Comparison of ENCODE assay signal across 37 cellular contexts in the genomic region with DNA sequence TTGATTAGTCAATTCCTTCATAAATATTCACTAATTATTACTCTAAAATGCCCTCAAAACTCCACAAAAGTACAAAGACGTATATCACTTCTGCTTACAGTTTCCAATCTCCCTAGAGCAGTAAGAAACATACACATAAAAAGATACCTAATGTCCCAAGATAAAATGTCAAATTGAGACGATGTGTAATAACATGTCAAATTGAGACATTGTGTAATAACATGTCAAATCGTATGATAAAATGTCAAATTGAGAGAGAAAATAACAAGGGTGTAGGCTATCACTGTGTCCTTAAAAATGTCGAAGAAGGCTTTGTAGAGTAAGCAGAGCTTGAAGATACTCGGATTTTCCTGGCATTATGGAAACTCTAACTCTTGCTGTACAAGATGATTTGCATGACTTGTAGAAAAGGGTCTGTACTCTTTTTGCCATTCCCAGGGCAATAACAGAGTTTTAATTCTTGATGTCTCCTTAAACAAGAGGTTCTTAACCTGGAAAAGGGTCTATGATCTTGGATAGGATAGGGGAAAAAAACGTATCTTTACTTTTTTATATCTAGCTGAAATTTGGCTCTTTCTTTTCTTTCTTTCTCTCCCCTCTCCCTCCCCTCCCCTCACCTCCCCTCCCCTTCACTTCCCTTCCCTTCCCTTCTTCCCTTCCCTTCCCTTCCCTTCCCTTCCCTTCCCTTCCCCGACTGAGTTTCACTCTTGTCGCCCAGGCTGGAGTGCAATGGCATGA.
"Had no signal": no experiment of that assay in that cellular context is flagged by ENCODE, and none has a peak within 500 bp of the region (broad histone marks: within the 10 kb centered on the region; RNA-seq: fewer than 3 reads in every experiment).

No MANE protein-coding gene starts in this region.

- H3K4me3 ChIP-seq: ascending aorta, body of pancreas, breast epithelium had no signal

- H3K27ac Mint-ChIP-seq: activated CD4-positive, alpha-beta memory T cell treated with anti-CD3 and anti-CD28 coated beads, Interleukin-2, amount 10 ng/mL, durations not matched to agents 7 days and 5 days; activated CD4-positive, alpha-beta T cell treated with anti-CD3 and anti-CD28 coated beads for 36 hours; activated CD4-positive, alpha-beta T cell treated with anti-CD3 and anti-CD28 coated beads, Interleukin-2, amount 10 ng/mL, durations not matched to agents 7 days and 5 days; activated CD8-positive, alpha-beta memory T cell treated with anti-CD3 and anti-CD28 coated beads, Interleukin-2, amount 10 ng/mL, durations not matched to agents 7 days and 5 days; activated CD8-positive, alpha-beta T cell treated with anti-CD3 and anti-CD28 coated beads, Interleukin-2, amount 10 ng/mL, durations not matched to agents 7 days and 5 days; activated naive CD4-positive, alpha-beta T cell treated with anti-CD3 and anti-CD28 coated beads, Interleukin-2, amount 10 ng/mL, durations not matched to agents 7 days and 5 days; activated naive CD4-positive, alpha-beta T cell treated with anti-CD3 and anti-CD28 coated beads, Interleukin-2, amount 50 U/mL, for 24 hours; activated naive CD8-positive, alpha-beta T cell; activated naive CD8-positive, alpha-beta T cell treated with anti-CD3 and anti-CD28 coated beads, Interleukin-2, amount 10 ng/mL, durations not matched to agents 7 days and 5 days; activated naive CD8-positive, alpha-beta T cell treated with anti-CD3 and anti-CD28 coated beads, Interleukin-2, amount 50 U/mL, for 24 hours; activated T-cell treated with anti-CD3 and anti-CD28 coated beads, Interleukin-2, amount 50 U/mL, for 24 hours; activated T-helper 2 cell treated with anti-CD3 and anti-CD28 coated beads, Interferon-gamma antibody, Interleukin-2, Interleukin-4, amounts not matched to agents 10 μg/mL and 5 μg/mL and 100 μg/mL, durations not matched to agents 14 hours and 24 hours and 36 hours; T-helper 1 cell treated with Interleukin-12 subunit alpha and Interleukin-12 subunit beta and Interleukin-4 antibody, amounts not matched to agents 30 μg/mL and 1 μg/mL, for 36 hours; T-helper 2 cell treated with Interferon-gamma antibody and Interleukin-4, amounts not matched to agents 5 μg/mL and 100 μg/mL, for 36 hours had no signal

- H3K9me3 Mint-ChIP-seq: activated CD4-positive, alpha-beta T cell treated with anti-CD3 and anti-CD28 coated beads, Interleukin-2, amount 10 ng/mL, durations not matched to agents 7 days and 5 days; activated naive CD4-positive, alpha-beta T cell treated with anti-CD3 and anti-CD28 coated beads, Interleukin-2, amount 50 U/mL, for 24 hours; activated naive CD8-positive, alpha-beta T cell treated with anti-CD3 and anti-CD28 coated beads, Interleukin-2, amount 10 ng/mL, durations not matched to agents 7 days and 5 days; T-helper 1 cell treated with Interleukin-12 subunit alpha and Interleukin-12 subunit beta and Interleukin-4 antibody, amounts not matched to agents 30 μg/mL and 1 μg/mL, for 36 hours had no signal

- H3K36me3 Mint-ChIP-seq: activated CD8-positive, alpha-beta memory T cell treated with anti-CD3 and anti-CD28 coated beads, Interleukin-2, amount 10 ng/mL, durations not matched to agents 7 days and 5 days; activated naive CD4-positive, alpha-beta T cell treated with anti-CD3 and anti-CD28 coated beads, Interleukin-2, amount 10 ng/mL, durations not matched to agents 7 days and 5 days; activated naive CD4-positive, alpha-beta T cell treated with anti-CD3 and anti-CD28 coated beads, Interleukin-2, amount 50 U/mL, for 24 hours; activated naive CD8-positive, alpha-beta T cell; activated naive CD8-positive, alpha-beta T cell treated with anti-CD3 and anti-CD28 coated beads, Interleukin-2, amount 10 ng/mL, durations not matched to agents 7 days and 5 days had no signal

- H3K36me3 ChIP-seq: ascending aorta, brain microvascular endothelial cell, breast epithelium had no signal

- FAIRE-seq: TTC549 had no signal

- H3K27ac ChIP-seq: ascending aorta, body of pancreas, brain microvascular endothelial cell, breast epithelium, VCaP had no signal

- ATAC-seq: activated CD4-positive, alpha-beta T cell treated with anti-CD3 and anti-CD28 coated beads for 36 hours; activated CD4-positive, CD25-positive, alpha-beta regulatory T cell treated with anti-CD3 and anti-CD28 coated beads, Interleukin-2, amount 50 U/mL, for 24 hours; activated CD8-positive, alpha-beta memory T cell treated with anti-CD3 and anti-CD28 coated beads, Interleukin-2, amount 10 ng/mL, durations not matched to agents 7 days and 5 days; activated CD8-positive, alpha-beta T cell treated with anti-CD3 and anti-CD28 coated beads, Interleukin-2, amount 10 ng/mL, durations not matched to agents 7 days and 5 days; activated naive CD8-positive, alpha-beta T cell treated with anti-CD3 and anti-CD28 coated beads, Interleukin-2, amount 50 U/mL, for 24 hours; body of pancreas had no signal

- DNase-seq: activated CD4-positive, alpha-beta memory T cell treated with anti-CD3 and anti-CD28 coated beads, Interleukin-2, amount 10 ng/mL, durations not matched to agents 7 days and 5 days; activated CD4-positive, alpha-beta T cell treated with anti-CD3 and anti-CD28 coated beads for 1 hour; activated CD4-positive, alpha-beta T cell treated with anti-CD3 and anti-CD28 coated beads for 36 hours; activated CD4-positive, alpha-beta T cell treated with anti-CD3 and anti-CD28 coated beads for 48 hours; activated CD4-positive, alpha-beta T cell treated with anti-CD3 and anti-CD28 coated beads, Interleukin-2, amount 10 ng/mL, durations not matched to agents 7 days and 5 days; activated CD4-positive, alpha-beta T cell treated with anti-CD3 and anti-CD28 coated beads, Interleukin-2, amount 50 U/mL, for 48 hours; activated CD4-positive, CD25-positive, alpha-beta regulatory T cell; activated CD8-positive, alpha-beta memory T cell treated with anti-CD3 and anti-CD28 coated beads for 24 hours; activated CD8-positive, alpha-beta memory T cell treated with anti-CD3 and anti-CD28 coated beads, Interleukin-2, amount 10 ng/mL, durations not matched to agents 7 days and 5 days; activated CD8-positive, alpha-beta memory T cell treated with anti-CD3 and anti-CD28 coated beads, Interleukin-2, amount 50 U/mL, for 48 hours; activated CD8-positive, alpha-beta T cell treated with anti-CD3 and anti-CD28 coated beads, Interleukin-2, amount 10 ng/mL, durations not matched to agents 7 days and 5 days; activated effector memory CD4-positive, alpha-beta T cell treated with Interleukin-2 at 50 U/mL for 16 hours; activated gamma-delta T cell; activated naive CD4-positive, alpha-beta T cell treated with anti-CD3 and anti-CD28 coated beads, Interleukin-2, amount 10 ng/mL, durations not matched to agents 7 days and 5 days; activated naive CD4-positive, alpha-beta T cell treated with Interleukin-2 at 50 U/mL for 16 hours; activated naive CD8-positive, alpha-beta T cell treated with anti-CD3 and anti-CD28 coated beads, Interleukin-2, amount 10 ng/mL, durations not matched to agents 7 days and 5 days; activated naive CD8-positive, alpha-beta T cell treated with anti-CD3 and anti-CD28 coated beads, Interleukin-2, amount 50 U/mL, for 24 hours; activated T-cell treated with anti-CD3 and anti-CD28 coated beads, Interleukin-2, amount 50 U/mL, for 24 hours; activated T-cell treated with anti-CD3 and anti-CD28 coated beads, Interleukin-2, amount 50 U/mL, for 48 hours; amygdala; anterior cingulate cortex; body of pancreas; brain microvascular endothelial cell; central memory CD4-positive, alpha-beta T cell; T-helper 1 cell; T-helper 2 cell; T-helper 9 cell had no signal

- H3K4me1 Mint-ChIP-seq: activated CD4-positive, alpha-beta memory T cell treated with anti-CD3 and anti-CD28 coated beads, Interleukin-2, amount 10 ng/mL, durations not matched to agents 7 days and 5 days had no signal

- H3K27me3 ChIP-seq: ascending aorta, body of pancreas, brain microvascular endothelial cell, breast epithelium had no signal

- H3K4me3 Mint-ChIP-seq: activated CD4-positive, alpha-beta memory T cell treated with anti-CD3 and anti-CD28 coated beads, Interleukin-2, amount 10 ng/mL, durations not matched to agents 7 days and 5 days; activated CD4-positive, alpha-beta T cell treated with anti-CD3 and anti-CD28 coated beads for 36 hours; activated CD4-positive, alpha-beta T cell treated with anti-CD3 and anti-CD28 coated beads, Interleukin-2, amount 10 ng/mL, durations not matched to agents 7 days and 5 days; activated CD8-positive, alpha-beta memory T cell treated with anti-CD3 and anti-CD28 coated beads, Interleukin-2, amount 10 ng/mL, durations not matched to agents 7 days and 5 days; activated CD8-positive, alpha-beta T cell treated with anti-CD3 and anti-CD28 coated beads, Interleukin-2, amount 10 ng/mL, durations not matched to agents 7 days and 5 days; activated naive CD4-positive, alpha-beta T cell treated with anti-CD3 and anti-CD28 coated beads, Interleukin-2, amount 10 ng/mL, durations not matched to agents 7 days and 5 days; activated naive CD4-positive, alpha-beta T cell treated with anti-CD3 and anti-CD28 coated beads, Interleukin-2, amount 50 U/mL, for 24 hours; activated naive CD8-positive, alpha-beta T cell; activated naive CD8-positive, alpha-beta T cell treated with anti-CD3 and anti-CD28 coated beads, Interleukin-2, amount 10 ng/mL, durations not matched to agents 7 days and 5 days; activated naive CD8-positive, alpha-beta T cell treated with anti-CD3 and anti-CD28 coated beads, Interleukin-2, amount 50 U/mL, for 24 hours; activated T-cell treated with anti-CD3 and anti-CD28 coated beads, Interleukin-2, amount 50 U/mL, for 24 hours; T-helper 1 cell treated with Interleukin-12 subunit alpha and Interleukin-12 subunit beta and Interleukin-4 antibody, amounts not matched to agents 30 μg/mL and 1 μg/mL, for 36 hours; T-helper 2 cell treated with Interferon-gamma antibody and Interleukin-4, amounts not matched to agents 5 μg/mL and 100 μg/mL, for 36 hours had no signal

- H3K4me1 ChIP-seq: ascending aorta, breast epithelium had no signal

- H3K9me3 ChIP-seq: ascending aorta, body of pancreas had no signal

- H3K27me3 Mint-ChIP-seq: activated CD4-positive, alpha-beta T cell treated with anti-CD3 and anti-CD28 coated beads for 36 hours; activated CD4-positive, alpha-beta T cell treated with anti-CD3 and anti-CD28 coated beads, Interleukin-2, amount 10 ng/mL, durations not matched to agents 7 days and 5 days; activated CD8-positive, alpha-beta memory T cell treated with anti-CD3 and anti-CD28 coated beads, Interleukin-2, amount 10 ng/mL, durations not matched to agents 7 days and 5 days; activated naive CD4-positive, alpha-beta T cell treated with anti-CD3 and anti-CD28 coated beads, Interleukin-2, amount 10 ng/mL, durations not matched to agents 7 days and 5 days; activated naive CD4-positive, alpha-beta T cell treated with anti-CD3 and anti-CD28 coated beads, Interleukin-2, amount 50 U/mL, for 24 hours; activated naive CD8-positive, alpha-beta T cell; activated naive CD8-positive, alpha-beta T cell treated with anti-CD3 and anti-CD28 coated beads, Interleukin-2, amount 50 U/mL, for 24 hours; activated T-cell treated with anti-CD3 and anti-CD28 coated beads, Interleukin-2, amount 50 U/mL, for 24 hours had no signal
